ENCODE assay signal across 8 cellular contexts in genomic region chr4:101103381-101104142, GRCh38.
DNase-seq lines count a peak whose midpoint lies in the region; ATAC-seq lines count a peak whose summit lies in the region.

No MANE protein-coding gene starts in this region.

- CTCF ChIA-PET in CD8-positive, alpha-beta memory T cell (lab: Charles Lee) = no interaction called here
- CTCF ChIA-PET in activated CD4-positive, alpha-beta memory T cell treated with anti-CD3 and anti-CD28 coated beads, Interleukin-2, amount 10 ng/mL, durations not matched to agents 7 days and 5 days (lab: Charles Lee) = interaction anchor here (1.2 kb wide), 1 partner anchor 1010 kb away, joined by 3 read pairs; no protein-coding TSS in a partner anchor

- H3K27ac ChIP-seq in CD8-positive, alpha-beta memory T cell (ENCODE audit: low read depth, low read length) = no peak overlapping the region

- H3K27me3 ChIP-seq in CD8-positive, alpha-beta memory T cell (ENCODE audit: insufficient read depth, low read length, poor library complexity, severe bottlenecking) = no peaks in the 10 kb centered on the region

- H3K9me3 Mint-ChIP-seq in CD8-positive, alpha-beta memory T cell = no peaks in the 10 kb centered on the region
- H3K9me3 Mint-ChIP-seq in activated CD4-positive, alpha-beta memory T cell treated with anti-CD3 and anti-CD28 coated beads, Interleukin-2, amount 10 ng/mL, durations not matched to agents 7 days and 5 days = no peaks in the 10 kb centered on the region

- no peaks in the 10 kb centered on the region for H3K36me3 ChIP-seq in CD8-positive, alpha-beta memory T cell (ENCODE audit: insufficient read depth, low read length)

- peak overlapping the region in 5 of 8 donors; percentile 41 to 74 (median 60) for H3K27ac Mint-ChIP-seq in CD8-positive, alpha-beta memory T cell
- peak overlapping the region; percentile 46 for H3K27ac Mint-ChIP-seq in activated CD4-positive, alpha-beta memory T cell treated with anti-CD3 and anti-CD28 coated beads, Interleukin-2, amount 10 ng/mL, durations not matched to agents 7 days and 5 days

- DNase-seq in CD8-positive, alpha-beta memory T cell = no peak
- DNase-seq in activated CD4-positive, alpha-beta memory T cell treated with anti-CD3 and anti-CD28 coated beads, Interleukin-2, amount 10 ng/mL, durations not matched to agents 7 days and 5 days = no peak
- DNase-seq in midbrain (lab: John Stamatoyannopoulos, UW) = peak; percentile 62
- no peak for DNase-seq in EL
- DNase-seq in NCI-H2081 (lab: John Stamatoyannopoulos, UW) = no peak
- DNase-seq in HPDE6-E6E7 (ENCODE audit: extremely low spot score) = no peak

- H3K9me3 ChIP-seq in CD8-positive, alpha-beta memory T cell (ENCODE audit: low read length) = no peaks in the 10 kb centered on the region

- ATAC-seq in GM19467 (IDR thresholded peaks at IDR 0.05; ENCODE audit: unreplicated experiment) = peak; percentile 82
- ATAC-seq in HG03460 (IDR thresholded peaks at IDR 0.05; ENCODE audit: unreplicated experiment) = peak; percentile 91

- H3K4me1 Mint-ChIP-seq in CD8-positive, alpha-beta memory T cell = peaks cover 29 to 46% (median 34%) of the 10 kb centered on the region in 3 donors
- H3K4me1 Mint-ChIP-seq in activated CD4-positive, alpha-beta memory T cell treated with anti-CD3 and anti-CD28 coated beads, Interleukin-2, amount 10 ng/mL, durations not matched to agents 7 days and 5 days = peaks cover 29% of the 10 kb centered on the region

- H3K36me3 Mint-ChIP-seq in CD8-positive, alpha-beta memory T cell = peaks cover 6 to 27% (median 7%) of the 10 kb centered on the region in 3 donors
- peaks cover 18% of the 10 kb centered on the region for H3K36me3 Mint-ChIP-seq in activated CD4-positive, alpha-beta memory T cell treated with anti-CD3 and anti-CD28 coated beads, Interleukin-2, amount 10 ng/mL, durations not matched to agents 7 days and 5 days (ENCODE audit: low read depth)

- peak overlapping the region in 4 of 7 donors; percentile 18 to 56 (median 30) for H3K4me3 Mint-ChIP-seq in CD8-positive, alpha-beta memory T cell
- no peak overlapping the region for H3K4me3 Mint-ChIP-seq in activated CD4-positive, alpha-beta memory T cell treated with anti-CD3 and anti-CD28 coated beads, Interleukin-2, amount 10 ng/mL, durations not matched to agents 7 days and 5 days

- H3K27me3 Mint-ChIP-seq in CD8-positive, alpha-beta memory T cell = no peaks in the 10 kb centered on the region
- no peaks in the 10 kb centered on the region for H3K27me3 Mint-ChIP-seq in activated CD4-positive, alpha-beta memory T cell treated with anti-CD3 and anti-CD28 coated beads, Interleukin-2, amount 10 ng/mL, durations not matched to agents 7 days and 5 days

- H3K4me3 ChIP-seq in CD8-positive, alpha-beta memory T cell (ENCODE audit: low read length) = no peak overlapping the region

- POLR2A ChIA-PET in CD8-positive, alpha-beta memory T cell (lab: Charles Lee) = no interaction called here
- POLR2A ChIA-PET in activated CD4-positive, alpha-beta memory T cell treated with anti-CD3 and anti-CD28 coated beads, Interleukin-2, amount 10 ng/mL, durations not matched to agents 7 days and 5 days (lab: Charles Lee) = interaction anchor here (2.2 kb wide), 1 partner anchor 84 kb away, joined by 9 read pairs; no protein-coding TSS in a partner anchor

- H3K4me1 ChIP-seq in CD8-positive, alpha-beta memory T cell (ENCODE audit: insufficient read depth, low read length) = no peaks in the 10 kb centered on the region
